ENCODE assay signal across 8 cellular contexts in genomic region chr17:48814504-48814903, GRCh38. TPM values are rescaled to one million over a fixed set of nuclear protein-coding genes. Genes with fewer than 3 reads are reported as not detected.
DNase-seq lines count a peak whose midpoint lies in the region; ATAC-seq, FAIRE-seq and TF ChIP-seq lines count a peak whose summit lies in the region.

No MANE protein-coding gene starts in this region.

- no peak overlapping the region for H3K4me3 ChIP-seq in breast epithelium
- H3K4me3 ChIP-seq in left lung, result no peak overlapping the region

- H3K9me3 ChIP-seq in breast epithelium (no peaks in the 10 kb centered on the region), left lung (no peaks in the 10 kb centered on the region)

- H3K27ac ChIP-seq in breast epithelium, result no peak overlapping the region
- H3K27ac ChIP-seq in left lung, result no peak overlapping the region

- H3K4me1 ChIP-seq in breast epithelium, result no peaks in the 10 kb centered on the region
- peaks cover 7 to 14% of the 10 kb centered on the region in 2 donors for H3K4me1 ChIP-seq in left lung

- H3K27me3 ChIP-seq in breast epithelium (peaks cover 0 to 5% of the 10 kb centered on the region in 2 donors), left lung (peaks cover 0 to 51% of the 10 kb centered on the region in 2 donors)

- FAIRE-seq in D721Med (lab: Jason Lieb, UNC), result no peak

- H3K36me3 ChIP-seq in breast epithelium (no peaks in the 10 kb centered on the region), left lung (no peaks in the 10 kb centered on the region)

- TF ChIP-seq POLR2A in breast epithelium (IDR thresholded peaks at IDR 0.05), result no peak

- intact Hi-C loops in breast epithelium (cut with DNase I; ENCODE audit: low total_unique reads), result loop anchor here (5.0 kb wide), 1 partner anchor 63 kb away; no protein-coding TSS in a partner anchor
- intact Hi-C loops in left lung (cut with DNase I), result no loop called here

- ATAC-seq in left lung (no peak), HG02970 (IDR thresholded peaks at IDR 0.05; ENCODE audit: low FRiP score, unreplicated experiment) (no peak)

- DNase-seq in D721Med (ENCODE audit: insufficient read length, low spot score) (peak; percentile 41), HuH-7.5 (ENCODE audit: low spot score) (peak; percentile 85), T-helper 9 cell (peak; percentile 44), breast epithelium (ENCODE audit: low spot score in 2 of 2) (no peak), left lung (no peak), SKM-1 (lab: John Stamatoyannopoulos, UW; ENCODE audit: unreplicated experiment) (no peak)
- peak; percentile 30 to 33 for DNase-seq in stimulated activated CD8-positive, alpha-beta memory T cell treated with anti-CD3 and anti-CD28 coated beads, Interleukin-2, amount 100 ng/mL, for 48 hours (ENCODE audit: low read depth in 2 of 2)

- TF ChIP-seq CTCF in D721Med (IDR thresholded peaks at IDR 0.05; ENCODE audit: insufficient read depth, missing control alignments), result peak; percentile 85
- peak; percentile 56 to 71 (median 71) for TF ChIP-seq CTCF in breast epithelium (IDR thresholded peaks at IDR 0.05)
- TF ChIP-seq CTCF in left lung (IDR thresholded peaks at IDR 0.05), result peak; percentile 53 to 68

RNA-seq across cellular contexts. Expression of gene TTLL6, which starts 2.5 kb away (rescaled TPM):
- total RNA-seq in breast epithelium (under 1 TPM in 2 of 3 donors, not detected in 1; under 0.01 to 0.32 TPM), left lung (1 to 10 TPM in 1 of 2 donors, under 1 TPM in 1; 0.35 to 1.3 TPM)

RNA-seq across cellular contexts. Expression of gene CALCOCO2, which starts 16.3 kb away (rescaled TPM):
- total RNA-seq in breast epithelium, result 100 to 1,000 TPM; 134 to 262 (median 146) TPM
- 100 to 1,000 TPM; 116 to 128 TPM for total RNA-seq in left lung

Comparison
In these comparisons a context has a peak if more than half of its experiments do, and no peak if none do; other contexts are left out.
1. DNase-seq: peak in D721Med (single experiment), HuH-7.5 (single experiment), T-helper 9 cell (single experiment) and stimulated activated CD8-positive, alpha-beta memory T cell treated with anti-CD3 and anti-CD28 coated beads, Interleukin-2, amount 100 ng/mL, for 48 hours (2 of 2); none in breast epithelium (0 of 2), left lung (0 of 2) and SKM-1 (single experiment).
2. Peak in every context shown above with its lines, with median percentiles within 50 percentile points of each other: CTCF ChIP-seq.